In the genomic region with DNA sequence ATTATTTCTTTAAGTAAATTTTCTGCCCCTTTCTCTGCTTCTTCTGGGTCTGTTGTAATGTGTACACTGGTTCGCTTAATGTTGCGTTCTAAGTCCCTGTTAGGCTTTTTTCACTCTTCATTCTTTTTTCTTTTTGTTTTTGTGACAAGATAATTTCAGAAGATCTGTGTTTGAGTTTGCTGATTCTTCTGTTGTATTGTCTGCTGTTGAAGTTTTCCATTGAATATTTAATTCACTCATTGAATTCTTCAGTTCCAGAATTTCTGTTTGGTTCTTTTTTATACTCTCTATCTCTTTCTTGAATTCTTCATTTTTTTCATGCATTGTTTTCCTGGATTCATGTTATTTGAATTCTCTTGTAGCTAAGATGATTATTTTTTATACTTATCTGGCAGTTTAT, we compare ENCODE assay signal across 35 cellular contexts.
"Had no signal": no experiment of that assay in that cellular context is flagged by ENCODE, and none has a peak within 500 bp of the region (broad histone marks: within the 10 kb centered on the region; RNA-seq: fewer than 3 reads in every experiment).

No MANE protein-coding gene starts in this region.

- H3K4me1 ChIP-seq: breast epithelium had no signal

- H3K4me3 Mint-ChIP-seq: activated B cell treated with CpG ODN at 0.5 μM for 24 hours; activated CD4-positive, alpha-beta memory T cell treated with anti-CD3 and anti-CD28 coated beads for 36 hours; activated CD4-positive, alpha-beta T cell treated with anti-CD3 and anti-CD28 coated beads, Interleukin-2, amount 10 ng/mL, durations not matched to agents 24 days and 14 days; activated CD8-positive, alpha-beta T cell treated with anti-CD3 and anti-CD28 coated beads for 36 hours; activated naive CD4-positive, alpha-beta T cell treated with anti-CD3 and anti-CD28 coated beads for 36 hours; activated naive CD8-positive, alpha-beta T cell treated with anti-CD3 and anti-CD28 coated beads for 36 hours; activated T-helper 1 cell treated with anti-CD3 and anti-CD28 coated beads, Interleukin-12 subunit alpha, Interleukin-12 subunit beta, Interleukin-2, Interleukin-4 antibody, amounts not matched to agents 30 ng/mL and 10 ng/mL and 1 ng/mL, durations not matched to agents 14 hours and 24 hours and 36 hours; activated T-helper 17 cell treated with anti-CD3 and anti-CD28 coated beads, Interleukin-2, amount 50 U/mL, for 72 hours; T-helper 1 cell treated with Interleukin-12 subunit alpha and Interleukin-12 subunit beta and Interleukin-4 antibody, amounts not matched to agents 30 μg/mL and 1 μg/mL, for 36 hours had no signal

- H3K9me3 ChIP-seq: body of pancreas had no signal

- H3K27ac Mint-ChIP-seq: activated B cell treated with CpG ODN at 0.5 μM for 24 hours; activated CD4-positive, alpha-beta memory T cell treated with anti-CD3 and anti-CD28 coated beads for 36 hours; activated CD4-positive, alpha-beta T cell treated with anti-CD3 and anti-CD28 coated beads, Interleukin-2, amount 10 ng/mL, durations not matched to agents 24 days and 14 days; activated CD8-positive, alpha-beta T cell treated with anti-CD3 and anti-CD28 coated beads for 36 hours; activated naive CD4-positive, alpha-beta T cell treated with anti-CD3 and anti-CD28 coated beads for 36 hours; activated naive CD4-positive, alpha-beta T cell treated with anti-CD3 and anti-CD28 coated beads, Interleukin-2, amount 50 U/mL, for 72 hours; activated naive CD8-positive, alpha-beta T cell treated with anti-CD3 and anti-CD28 coated beads for 36 hours; activated T-helper 1 cell treated with anti-CD3 and anti-CD28 coated beads, Interleukin-12 subunit alpha, Interleukin-12 subunit beta, Interleukin-2, Interleukin-4 antibody, amounts not matched to agents 30 ng/mL and 10 ng/mL and 1 ng/mL, durations not matched to agents 14 hours and 24 hours and 36 hours; activated T-helper 17 cell treated with anti-CD3 and anti-CD28 coated beads, Interleukin-2, amount 50 U/mL, for 72 hours; T-helper 1 cell treated with Interleukin-12 subunit alpha and Interleukin-12 subunit beta and Interleukin-4 antibody, amounts not matched to agents 30 μg/mL and 1 μg/mL, for 36 hours had no signal

- H3K27me3 ChIP-seq: adrenal gland, body of pancreas, brain microvascular endothelial cell, breast epithelium had no signal

- H3K27ac ChIP-seq: adrenal gland, body of pancreas, brain microvascular endothelial cell, breast epithelium, VCaP had no signal

- ATAC-seq: activated CD8-positive, alpha-beta T cell treated with anti-CD3 and anti-CD28 coated beads for 36 hours; activated naive CD4-positive, alpha-beta T cell treated with anti-CD3 and anti-CD28 coated beads, Interleukin-2, amount 50 U/mL, for 72 hours; activated T-helper 17 cell treated with anti-CD3 and anti-CD28 coated beads, Interleukin-2, amount 50 U/mL, for 72 hours; body of pancreas had no signal

- H3K4me1 Mint-ChIP-seq: activated B cell treated with CpG ODN at 0.5 μM for 24 hours; activated CD4-positive, alpha-beta T cell treated with anti-CD3 and anti-CD28 coated beads, Interleukin-2, amount 10 ng/mL, durations not matched to agents 24 days and 14 days; activated naive CD8-positive, alpha-beta T cell treated with anti-CD3 and anti-CD28 coated beads for 36 hours; activated T-helper 17 cell treated with anti-CD3 and anti-CD28 coated beads, Interleukin-2, amount 50 U/mL, for 72 hours had no signal

- H3K27me3 Mint-ChIP-seq: activated B cell treated with CpG ODN at 0.5 μM for 24 hours; activated CD4-positive, alpha-beta memory T cell treated with anti-CD3 and anti-CD28 coated beads for 36 hours; activated CD4-positive, alpha-beta T cell treated with anti-CD3 and anti-CD28 coated beads, Interleukin-2, amount 10 ng/mL, durations not matched to agents 24 days and 14 days; activated CD8-positive, alpha-beta T cell treated with anti-CD3 and anti-CD28 coated beads for 36 hours; activated naive CD8-positive, alpha-beta T cell treated with anti-CD3 and anti-CD28 coated beads for 36 hours; activated T-helper 17 cell treated with anti-CD3 and anti-CD28 coated beads, Interleukin-2, amount 50 U/mL, for 72 hours had no signal

- H3K4me3 ChIP-seq: adrenal gland, body of pancreas, breast epithelium had no signal

- DNase-seq: activated B cell treated with CpG ODN at 0.5 μM for 24 hours; activated CD4-positive, alpha-beta memory T cell treated with anti-CD3 and anti-CD28 coated beads for 36 hours; activated CD4-positive, alpha-beta T cell treated with anti-CD3 and anti-CD28 coated beads for 4 hours; activated CD4-positive, alpha-beta T cell treated with anti-CD3 and anti-CD28 coated beads, Interleukin-2, amount 10 ng/mL, durations not matched to agents 24 days and 14 days; activated CD4-positive, alpha-beta T cell treated with anti-CD3 and anti-CD28 coated beads, Interleukin-2, amount 50 U/mL, for 1 hour; activated CD4-positive, alpha-beta T cell treated with anti-CD3 and anti-CD28 coated beads, Interleukin-2, amount 50 U/mL, for 4 hours; activated CD4-positive, CD25-positive, alpha-beta regulatory T cell treated with anti-CD3 and anti-CD28 coated beads, Interleukin-2, amount 50 U/mL, for 72 hours; activated CD8-positive, alpha-beta memory T cell treated with anti-CD3 and anti-CD28 coated beads, Interleukin-2, amount 50 U/mL, for 4 hours; activated CD8-positive, alpha-beta T cell treated with anti-CD3 and anti-CD28 coated beads for 36 hours; activated effector memory CD4-positive, alpha-beta T cell treated with anti-CD3 and anti-CD28 coated beads, Interleukin-2, amount 50 U/mL, for 16 hours; activated gamma-delta T cell treated with Interleukin-2 at 50 U/mL for 16 hours; activated naive CD4-positive, alpha-beta T cell; activated naive CD4-positive, alpha-beta T cell treated with anti-CD3 and anti-CD28 coated beads for 36 hours; activated naive CD4-positive, alpha-beta T cell treated with anti-CD3 and anti-CD28 coated beads, Interleukin-2, amount 50 U/mL, for 16 hours; activated naive CD8-positive, alpha-beta T cell treated with anti-CD3 and anti-CD28 coated beads for 36 hours; activated T-cell treated with anti-CD3 and anti-CD28 coated beads for 4 hours; activated T-cell treated with anti-CD3 and anti-CD28 coated beads, Interleukin-2, amount 50 U/mL, for 1 hour; activated T-cell treated with anti-CD3 and anti-CD28 coated beads, Interleukin-2, amount 50 U/mL, for 48 hours; adrenal gland; amniotic stem cell; aorta; body of pancreas; brain microvascular endothelial cell; central memory CD4-positive, alpha-beta T cell; SW 1271; T-helper 1 cell; T-helper 9 cell had no signal

- FAIRE-seq: astrocyte, TTC549 had no signal

- H3K36me3 ChIP-seq: adrenal gland, brain microvascular endothelial cell, breast epithelium had no signal
